14 cellular contexts compared by ENCODE assay signal in the genomic region with DNA sequence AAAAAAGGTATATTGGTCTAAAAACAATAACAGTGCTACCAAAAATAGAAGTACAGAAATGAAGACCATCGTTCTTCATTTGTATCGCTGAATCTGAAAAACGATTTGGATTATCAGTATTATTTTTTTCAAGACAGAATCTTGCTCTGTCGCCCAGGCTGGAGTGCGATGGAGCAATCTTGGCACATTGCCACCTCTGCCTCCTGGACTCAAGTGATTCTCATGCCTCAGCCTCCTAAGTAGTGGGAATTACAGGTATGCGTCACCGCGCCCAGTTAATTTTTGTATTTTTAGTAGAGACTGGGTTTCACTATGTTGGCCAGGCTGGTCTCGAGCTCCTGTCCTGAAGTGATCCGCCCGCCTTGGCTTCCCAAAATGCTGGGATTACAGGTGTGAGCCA. TPM values are rescaled to one million over a fixed set of nuclear protein-coding genes. Genes with fewer than 3 reads are reported as not detected.
"Had no signal": no experiment of that assay in that cellular context is flagged by ENCODE, and none has a peak within 500 bp of the region (broad histone marks: within the 10 kb centered on the region; RNA-seq: fewer than 3 reads in every experiment).

No MANE protein-coding gene starts in this region.

RNA-seq across cellular contexts. Expression of a gene that starts 26.1 kb away (rescaled TPM):
- total RNA-seq: activated naive CD4-positive, alpha-beta T cell treated with anti-CD3 and anti-CD28 coated beads for 36 hours; activated naive CD4-positive, alpha-beta T cell treated with anti-CD3 and anti-CD28 coated beads, Interleukin-2, amount 50 U/mL, for 72 hours; activated T-helper 17 cell treated with anti-CD3 and anti-CD28 coated beads, Interleukin-2, amount 50 U/mL, for 72 hours; ascending aorta; astrocyte; body of pancreas; bronchial epithelial cell; cardiac muscle cell; cardiac septum; cerebellum; chondrocyte had no signal
- polyA plus RNA-seq: adipose tissue, adrenal gland, aorta, cardiac muscle cell had no signal
